Comparison of ENCODE assay signal across 6 cellular contexts in the genomic region with DNA sequence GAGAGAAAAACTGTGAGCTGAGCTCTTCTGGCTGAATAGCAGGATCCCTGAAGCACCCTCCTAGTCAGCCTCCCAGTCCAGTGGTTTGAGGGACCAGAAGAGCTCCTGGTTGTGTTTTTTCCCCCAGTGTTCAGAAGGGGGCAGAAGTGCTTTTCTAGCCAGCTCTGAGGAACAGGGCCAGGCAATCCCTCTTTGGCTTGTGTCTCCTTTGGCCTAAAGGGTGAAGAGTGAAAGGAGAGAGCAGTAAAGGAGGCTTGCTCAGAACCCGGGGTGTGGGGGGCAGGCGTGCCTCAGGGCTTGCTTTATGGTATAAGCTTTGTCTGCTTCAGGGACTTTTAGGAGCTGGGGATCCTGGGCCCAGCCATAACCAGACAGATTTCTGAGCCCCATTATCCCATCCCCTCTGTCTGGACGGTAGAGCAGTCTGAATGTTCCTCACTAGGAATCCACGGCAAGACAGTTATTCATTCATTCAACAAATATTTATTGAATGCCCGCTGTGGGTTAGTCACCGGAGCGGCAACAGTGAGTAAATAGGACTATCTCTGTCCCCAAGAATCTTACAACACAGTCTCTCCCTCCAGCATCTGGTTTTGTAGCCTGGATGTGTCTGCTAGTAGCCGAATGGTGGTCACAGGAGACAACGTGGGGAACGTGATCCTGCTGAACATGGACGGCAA. TPM values are rescaled to one million over a fixed set of nuclear protein-coding genes. Genes with fewer than 3 reads are reported as not detected.
A peak's percentile ranks its signal among the peaks of the same experiment; 100 is the strongest.
DNase-seq lines count a peak whose midpoint lies in the region; ATAC-seq lines count a peak whose summit lies in the region.

No MANE protein-coding gene starts in this region.

- H3K9me3 ChIP-seq in GM23248 (ENCODE audit: low read depth): no peaks in the 10 kb centered on the region
- no peaks in the 10 kb centered on the region for H3K9me3 ChIP-seq in T-helper 17 cell (ENCODE audit: control insufficient read depth, low read length, poor library complexity, severe bottlenecking)

- H3K9me2 ChIP-seq in GM23248 (ENCODE audit: insufficient read depth): no peaks in the 10 kb centered on the region

- H3K27ac Mint-ChIP-seq in T-helper 17 cell: peak overlapping the region; percentile 94
- H3K27ac Mint-ChIP-seq in immature natural killer cell: peak overlapping the region in 4 of 6 donors; percentile 76 to 92 (median 84)

- no peaks in the 10 kb centered on the region for H3K9me3 Mint-ChIP-seq in immature natural killer cell

- ATAC-seq in T-helper 17 cell: peak; percentile 9
- no peak for ATAC-seq in GM21526 (IDR thresholded peaks at IDR 0.05; ENCODE audit: low FRiP score, unreplicated experiment)
- ATAC-seq in GM19463 (IDR thresholded peaks at IDR 0.05; ENCODE audit: unreplicated experiment): no peak

- H3K4me1 Mint-ChIP-seq in T-helper 17 cell: peaks cover 16% of the 10 kb centered on the region
- H3K4me1 Mint-ChIP-seq in immature natural killer cell: peaks cover 2 to 12% of the 10 kb centered on the region in 2 donors

- no peaks in the 10 kb centered on the region for H3K27me3 ChIP-seq in GM23248 (replicated peaks; ENCODE audit: insufficient read depth)

- peak overlapping the region; percentile 73 for H3K4me2 ChIP-seq in GM23248 (ENCODE audit: unreplicated experiment)

- peak overlapping the region; percentile 51 for H3K4me3 ChIP-seq in GM23248

- H3K27ac ChIP-seq in GM23248: peak overlapping the region; percentile 83

- peak overlapping the region; percentile 76 for H3K4me3 Mint-ChIP-seq in T-helper 17 cell
- H3K4me3 Mint-ChIP-seq in immature natural killer cell: peak overlapping the region in 1 of 5 donors; percentile 10

- no peaks in the 10 kb centered on the region for H4K20me1 ChIP-seq in GM23248 (ENCODE audit: insufficient read depth)

- peaks cover 31% of the 10 kb centered on the region for H3F3A ChIP-seq in GM23248 (ENCODE audit: insufficient read depth)

- peak; percentile 93 for DNase-seq in GM23248
- no peak for DNase-seq in T-helper 17 cell
- DNase-seq in immature natural killer cell: no peak
- DNase-seq in activated CD4-positive, CD25-positive, alpha-beta regulatory T cell (lab: John Stamatoyannopoulos, UW): no peak

- peaks cover 26% of the 10 kb centered on the region for H3K4me1 ChIP-seq in GM23248 (ENCODE audit: insufficient read depth)

- H3K36me3 Mint-ChIP-seq in T-helper 17 cell (ENCODE audit: low read depth) (peaks cover 6% of the 10 kb centered on the region), immature natural killer cell (peaks cover 0 to 21% (median 11%) of the 10 kb centered on the region in 3 donors)

- in situ Hi-C loops in GM23248 (cut with MboI): no loop called here

- peaks cover 12% of the 10 kb centered on the region; the same call in 1 of the 2 replicates for H3K36me3 ChIP-seq in GM23248 (ENCODE audit: low read depth)

- H3K27me3 Mint-ChIP-seq in T-helper 17 cell (no peaks in the 10 kb centered on the region), immature natural killer cell (ENCODE audit: low read depth in 3 of 3) (peaks cover 0 to 2% (median 0%) of the 10 kb centered on the region in 3 donors)

- 13 to 14% methylated on average over 11 of the region's 11 CpGs for WGBS in GM23248 (ENCODE audit: low coverage in 1 of 2, low lambda C conversion rate in 2 of 2, missing lambda C conversion rate in 2 of 2), 2 experiments

- H2AFZ ChIP-seq in GM23248: peak overlapping the region; percentile 49

- H3K79me2 ChIP-seq in GM23248 (ENCODE audit: insufficient read depth): no peaks in the 10 kb centered on the region; the same call in 1 of the 2 replicates

- H3K9ac ChIP-seq in GM23248: peak overlapping the region; percentile 63

RNA-seq across cellular contexts. Expression of gene ACP2, which starts 14.5 kb away (rescaled TPM):
- 48.4 and 62.6 TPM in 2 replicates for total RNA-seq in GM23248 (2014; rRNA removed; shearing (Covaris generic))
- polyA plus RNA-seq in GM23248 (2016; fragmentation: Nextera tagmentation; extraction: Ambion mirVana) (29.0 and 30.0 TPM in 2 replicates), immature natural killer cell (10 to 100 TPM in 2 of 3 donors, 1 to 10 TPM in 1; 6.6 to 20.1 (median 19.2) TPM)
- total RNA-seq in T-helper 17 cell: 10 to 100 TPM; 19.6 to 23.1 TPM

RNA-seq across cellular contexts. Expression of gene DDB2, which starts 19.4 kb away (rescaled TPM):
- 24.5 and 34.9 TPM in 2 replicates for total RNA-seq in GM23248 (2014; rRNA removed; shearing (Covaris generic))
- polyA plus RNA-seq in GM23248 (2016; fragmentation: Nextera tagmentation; extraction: Ambion mirVana) (40.3 and 41.3 TPM in 2 replicates), immature natural killer cell (10 to 100 TPM; 27.4 to 39.3 (median 35.4) TPM)
- total RNA-seq in T-helper 17 cell: 10 to 100 TPM; 75.3 to 77.0 TPM

RNA-seq across cellular contexts. Expression of gene NR1H3, which starts 23.7 kb away (rescaled TPM):
- total RNA-seq in GM23248 (2014; rRNA removed; shearing (Covaris generic)): 2.7 and 7.2 TPM in 2 replicates
- polyA plus RNA-seq in GM23248 (2016; fragmentation: Nextera tagmentation; extraction: Ambion mirVana) (4.9 and 5.1 TPM in 2 replicates), immature natural killer cell (10 to 100 TPM; 14.8 to 20.3 (median 19.8) TPM)
- total RNA-seq in T-helper 17 cell: 1 to 10 TPM; 2.2 to 4.3 TPM

RNA-seq across cellular contexts. Expression of gene MADD, which starts 35.8 kb away (rescaled TPM):
- total RNA-seq in GM23248 (2014; rRNA removed; shearing (Covaris generic)): 17.4 and 20.4 TPM in 2 replicates
- 8.6 and 9.9 TPM in 2 replicates for polyA plus RNA-seq in GM23248 (2016; fragmentation: Nextera tagmentation; extraction: Ambion mirVana)
- 100 to 1,000 TPM; 155 to 209 TPM for total RNA-seq in T-helper 17 cell
- 10 to 100 TPM; 14.7 to 42.7 (median 19.3) TPM for polyA plus RNA-seq in immature natural killer cell

RNA-seq across cellular contexts. Expression of gene PACSIN3, which starts 47.9 kb away (rescaled TPM):
- 13.6 and 17.5 TPM in 2 replicates for total RNA-seq in GM23248 (2014; rRNA removed; shearing (Covaris generic))
- polyA plus RNA-seq in GM23248 (2016; fragmentation: Nextera tagmentation; extraction: Ambion mirVana): 9.7 and 12.6 TPM in 2 replicates
- 1 to 10 TPM in 1 of 2 donors, under 1 TPM in 1; 0.30 to 1.4 TPM for total RNA-seq in T-helper 17 cell
- under 1 TPM in 1 of 3 donors, not detected in 2; 0.48 TPM for polyA plus RNA-seq in immature natural killer cell
